In the genomic region with DNA sequence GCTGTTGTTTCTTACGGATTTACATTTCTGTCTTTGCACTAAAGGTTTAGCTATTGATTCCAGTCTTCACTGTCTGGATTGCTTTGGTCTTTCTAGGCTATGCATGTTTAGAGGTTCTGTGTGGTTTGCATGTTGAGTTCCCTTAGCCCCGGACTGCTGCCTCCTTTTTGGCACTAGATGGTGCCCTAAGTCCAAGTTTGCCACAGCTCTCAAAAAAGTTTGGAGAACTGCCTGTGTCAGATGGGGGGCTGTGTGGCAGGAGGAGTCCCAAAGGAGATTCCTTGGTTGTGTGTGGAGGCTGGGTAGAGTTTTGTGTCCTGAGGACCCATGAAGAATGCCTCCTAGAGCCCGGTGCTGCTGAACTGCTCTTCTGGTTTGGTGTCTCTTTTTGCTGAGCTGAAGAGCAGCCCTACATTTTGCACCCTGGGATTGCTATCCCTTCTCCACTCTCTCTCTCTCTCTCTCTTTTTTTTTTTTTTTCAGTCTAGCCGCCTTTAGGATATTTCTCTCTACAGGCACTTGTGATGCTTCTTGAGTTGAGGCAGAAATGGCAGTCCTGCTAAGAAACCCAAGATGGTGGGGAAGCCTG, we compare ENCODE assay signal across 8 cellular contexts.
DNase-seq lines count a peak whose midpoint lies in the region; ATAC-seq, FAIRE-seq and TF ChIP-seq lines count a peak whose summit lies in the region.

No MANE protein-coding gene starts in this region.

- H3K79me2 ChIP-seq in astrocyte (ENCODE audit: insufficient read depth, low read length): no peaks in the 10 kb centered on the region

- H3K27me3 Mint-ChIP-seq in astrocyte (ENCODE audit: low read depth, unreplicated experiment): no peaks in the 10 kb centered on the region

- TF ChIP-seq CTCF in astrocyte (IDR thresholded peaks at IDR 0.05; ENCODE audit: insufficient read depth, low read depth, low read length) (peak; percentile 82), upper lobe of right lung (IDR thresholded peaks at IDR 0.05) (peak; percentile 66)

- H3K27ac Mint-ChIP-seq in astrocyte (ENCODE audit: unreplicated experiment): no peak overlapping the region

- DNase-seq in Ammon's horn (ENCODE audit: low spot score) (peak; percentile 15), NOMO-1 treated with dmso at 0.1 percent for 144 hours (lab: John Stamatoyannopoulos, UW; ENCODE audit: unreplicated experiment) (peak; percentile 59), astrocyte (ENCODE audit: low read depth) (peak; percentile 26), islet precursor cell (peak; percentile 82), upper lobe of right lung (no peak), NCI-H2107 treated with DMSO at 0.1 percent for 48 hours (lab: John Stamatoyannopoulos, UW; ENCODE audit: unreplicated experiment) (no peak)

- H2AFZ ChIP-seq in astrocyte (ENCODE audit: low read depth, low read length): peak overlapping the region; percentile 60

- H3K36me3 ChIP-seq in astrocyte (ENCODE audit: insufficient read depth, low read length) (no peaks in the 10 kb centered on the region), upper lobe of right lung (no peaks in the 10 kb centered on the region)

- intact Hi-C loops in upper lobe of right lung (cut with DNase I): loop anchor here (10.0 kb wide), 1 partner anchor 121 kb away; no protein-coding TSS in a partner anchor

- H3K4me1 ChIP-seq in astrocyte (ENCODE audit: insufficient read depth, low read length) (no peaks in the 10 kb centered on the region), upper lobe of right lung (no peaks in the 10 kb centered on the region)

- no peaks in the 10 kb centered on the region for H4K20me1 ChIP-seq in astrocyte (ENCODE audit: insufficient read depth, low read length)

- no peaks in the 10 kb centered on the region for H3K36me3 Mint-ChIP-seq in astrocyte (ENCODE audit: low read depth, unreplicated experiment)

- H3K9me3 Mint-ChIP-seq in astrocyte (ENCODE audit: unreplicated experiment): no peaks in the 10 kb centered on the region

- H3K9me3 ChIP-seq in astrocyte (ENCODE audit: insufficient read depth, low read depth, low read length): no peaks in the 10 kb centered on the region
- H3K9me3 ChIP-seq in upper lobe of right lung: no peaks in the 10 kb centered on the region

- H3K4me2 ChIP-seq in astrocyte (ENCODE audit: low read length): no peak overlapping the region

- H3K9ac ChIP-seq in astrocyte (ENCODE audit: low read length): no peak overlapping the region

- no peak overlapping the region for H3K4me3 Mint-ChIP-seq in astrocyte (ENCODE audit: unreplicated experiment)

- no peak overlapping the region for H3K4me3 ChIP-seq in astrocyte (ENCODE audit: insufficient read depth, low read depth, low read length)
- no peak overlapping the region for H3K4me3 ChIP-seq in upper lobe of right lung

- H3K27ac ChIP-seq in astrocyte (ENCODE audit: low read depth, low read length) (no peak overlapping the region), upper lobe of right lung (no peak overlapping the region)

- no peak for FAIRE-seq in astrocyte (lab: Jason Lieb, UNC)

- ATAC-seq in GM18502 (IDR thresholded peaks at IDR 0.05; ENCODE audit: poor library complexity, unreplicated experiment) (peak; percentile 87), HG02973 (IDR thresholded peaks at IDR 0.05; ENCODE audit: unreplicated experiment) (peak; percentile 66), upper lobe of right lung (peak; percentile 91)

- H3K4me1 Mint-ChIP-seq in astrocyte (ENCODE audit: low read depth, unreplicated experiment): no peaks in the 10 kb centered on the region

- H3K27me3 ChIP-seq in astrocyte (ENCODE audit: insufficient read depth, low read length) (no peaks in the 10 kb centered on the region), upper lobe of right lung (no peaks in the 10 kb centered on the region)

Comparison
In these comparisons a context has a peak if more than half of its experiments do, and no peak if none do; other contexts are left out.
1. DNase-seq: peak in Ammon's horn (single experiment), NOMO-1 treated with dmso at 0.1 percent for 144 hours (single experiment), astrocyte (single experiment) and islet precursor cell (single experiment); none in upper lobe of right lung (single experiment) and NCI-H2107 treated with DMSO at 0.1 percent for 48 hours (single experiment).
2. Peak in every context shown above with its lines, with median percentiles within 50 percentile points of each other: ATAC-seq.